Comparison of ENCODE assay signal across 15 cellular contexts in genomic region chr3:3038201-3038991, GRCh38.
DNase-seq lines count a peak whose midpoint lies in the region; ATAC-seq and TF ChIP-seq lines count a peak whose summit lies in the region.
"Had no signal": no experiment of that assay in that cellular context is flagged by ENCODE, and none has a peak within 500 bp of the region (broad histone marks: within the 10 kb centered on the region; RNA-seq: fewer than 3 reads in every experiment).

No MANE protein-coding gene starts in this region.

- no peak overlapping the region for H3K27ac ChIP-seq in epithelial cell of prostate
- H3K27ac ChIP-seq: lower lobe of right lung had no signal

- peak; percentile 1 for DNase-seq in LHCN-M2 (ENCODE audit: low read depth)
- DNase-seq in epithelial cell of prostate (ENCODE audit: low read depth, low spot score) = peak; percentile 18
- DNase-seq in omental fat pad (ENCODE audit: low spot score) = no peak
- DNase-seq in NCI-H526 (lab: John Stamatoyannopoulos, UW) = no peak
- DNase-seq in NCI-H226 = no peak
- DNase-seq in activated effector memory CD4-positive, alpha-beta T cell treated with anti-CD3 and anti-CD28 coated beads, Interleukin-2, amount 50 U/mL, for 16 hours = no peak
- DNase-seq: activated CD4-positive, alpha-beta T cell treated with anti-CD3 and anti-CD28 coated beads, Interleukin-2, amount 10 ng/mL, durations not matched to agents 24 days and 14 days; aorta; CD4-positive, CD25-positive, alpha-beta regulatory T cell; effector CD8-positive, alpha-beta T cell; lower lobe of right lung; NCI-H187; substantia nigra had no signal

- no peak for TF ChIP-seq CTCF in omental fat pad (IDR thresholded peaks at IDR 0.05)

- peak; percentile 64 for ATAC-seq in GM18499 (IDR thresholded peaks at IDR 0.05; ENCODE audit: insufficient read depth, unreplicated experiment)
- ATAC-seq in omental fat pad (ENCODE audit: low FRiP score) = peak; percentile 57
- no peak for ATAC-seq in HG03039 (IDR thresholded peaks at IDR 0.05; ENCODE audit: unreplicated experiment)

Comparison
In these comparisons a context has a peak if more than half of its experiments do, and no peak if none do; other contexts are left out.
1. DNase-seq: peak in LHCN-M2 (single experiment) and epithelial cell of prostate (single experiment); none in omental fat pad (single experiment), NCI-H526 (0 of 2), NCI-H226 (single experiment) and activated effector memory CD4-positive, alpha-beta T cell treated with anti-CD3 and anti-CD28 coated beads, Interleukin-2, amount 50 U/mL, for 16 hours (single experiment).